In the genomic region with DNA sequence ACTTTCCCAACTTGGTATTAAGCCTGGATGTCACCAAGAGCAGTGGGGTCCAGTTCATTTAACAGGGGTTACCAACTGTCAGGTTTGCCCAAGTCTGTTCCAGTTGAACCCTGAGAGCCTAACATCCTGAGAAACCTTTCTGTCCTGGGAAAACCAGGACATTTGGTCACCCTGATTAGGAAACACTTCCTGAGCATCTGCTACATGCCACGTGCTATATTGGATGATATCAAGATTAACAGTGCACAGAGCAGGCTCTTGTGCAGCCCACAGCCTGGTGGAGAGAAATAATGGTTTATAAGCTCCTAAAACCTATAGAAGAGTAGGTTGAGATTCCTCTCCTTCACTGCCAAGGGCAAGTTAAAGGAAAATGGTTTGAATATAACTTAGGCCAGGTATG, we compare ENCODE assay signal across 22 cellular contexts.
"Had no signal": no experiment of that assay in that cellular context is flagged by ENCODE, and none has a peak within 500 bp of the region (broad histone marks: within the 10 kb centered on the region; RNA-seq: fewer than 3 reads in every experiment).

No MANE protein-coding gene starts in this region.

- H3K4me2 ChIP-seq: neural progenitor cell had no signal

- H3K36me3 Mint-ChIP-seq: activated CD8-positive, alpha-beta memory T cell treated with anti-CD3 and anti-CD28 coated beads, Interleukin-2, amount 10 ng/mL, durations not matched to agents 7 days and 5 days; neural progenitor cell had no signal

- DNase-seq: activated CD4-positive, alpha-beta T cell treated with anti-CD3 and anti-CD28 coated beads for 36 hours; activated CD4-positive, CD25-positive, alpha-beta regulatory T cell; activated CD8-positive, alpha-beta memory T cell treated with anti-CD3 and anti-CD28 coated beads, Interleukin-2, amount 10 ng/mL, durations not matched to agents 7 days and 5 days; activated CD8-positive, alpha-beta T cell treated with anti-CD3 and anti-CD28 coated beads, Interleukin-2, amount 10 ng/mL, durations not matched to agents 7 days and 5 days; activated naive CD8-positive, alpha-beta T cell treated with anti-CD3 and anti-CD28 coated beads, Interleukin-2, amount 50 U/mL, for 24 hours; activated T-cell treated with anti-CD3 and anti-CD28 coated beads, Interleukin-2, amount 50 U/mL, for 48 hours; central memory CD4-positive, alpha-beta T cell; left cardiac atrium; natural killer cell; occipital lobe; psoas muscle; spleen; stimulated activated naive CD4-positive, alpha-beta T cell; T-helper 1 cell; trophoblast cell had no signal

- H3K36me3 ChIP-seq: breast epithelium, neural progenitor cell, spleen had no signal

- H3K4me1 ChIP-seq: breast epithelium, parathyroid adenoma, spleen had no signal

- H3K4me1 Mint-ChIP-seq: activated CD4-positive, alpha-beta T cell treated with anti-CD3 and anti-CD28 coated beads for 36 hours; activated CD8-positive, alpha-beta memory T cell treated with anti-CD3 and anti-CD28 coated beads, Interleukin-2, amount 10 ng/mL, durations not matched to agents 7 days and 5 days; activated naive CD4-positive, alpha-beta T cell treated with anti-CD3 and anti-CD28 coated beads, Interleukin-2, amount 50 U/mL, for 24 hours; activated naive CD8-positive, alpha-beta T cell treated with anti-CD3 and anti-CD28 coated beads, Interleukin-2, amount 50 U/mL, for 24 hours; memory B cell had no signal

- H3K9me3 Mint-ChIP-seq: activated T-helper 2 cell treated with anti-CD3 and anti-CD28 coated beads, Interferon-gamma antibody, Interleukin-2, Interleukin-4, amounts not matched to agents 10 μg/mL and 5 μg/mL and 100 μg/mL, durations not matched to agents 14 hours and 24 hours and 36 hours had no signal

- H3K79me2 ChIP-seq: parathyroid adenoma had no signal

- H3K27ac ChIP-seq: breast epithelium, neural progenitor cell, parathyroid adenoma, psoas muscle, spleen had no signal

- H3K9ac ChIP-seq: neural progenitor cell, parathyroid adenoma had no signal

- H3K27me3 ChIP-seq: breast epithelium, neural progenitor cell had no signal

- H3K4me3 ChIP-seq: breast epithelium, neural progenitor cell, psoas muscle, spleen had no signal

- ATAC-seq: activated CD4-positive, alpha-beta T cell treated with anti-CD3 and anti-CD28 coated beads for 36 hours; activated CD8-positive, alpha-beta memory T cell treated with anti-CD3 and anti-CD28 coated beads, Interleukin-2, amount 10 ng/mL, durations not matched to agents 7 days and 5 days; activated CD8-positive, alpha-beta T cell treated with anti-CD3 and anti-CD28 coated beads, Interleukin-2, amount 10 ng/mL, durations not matched to agents 7 days and 5 days; activated naive CD8-positive, alpha-beta T cell treated with anti-CD3 and anti-CD28 coated beads, Interleukin-2, amount 50 U/mL, for 24 hours; left cardiac atrium; natural killer cell; psoas muscle had no signal

- H2AFZ ChIP-seq: neural progenitor cell, parathyroid adenoma had no signal

- H3K27ac Mint-ChIP-seq: activated CD4-positive, alpha-beta T cell treated with anti-CD3 and anti-CD28 coated beads for 36 hours; activated CD8-positive, alpha-beta memory T cell treated with anti-CD3 and anti-CD28 coated beads, Interleukin-2, amount 10 ng/mL, durations not matched to agents 7 days and 5 days; activated CD8-positive, alpha-beta T cell treated with anti-CD3 and anti-CD28 coated beads, Interleukin-2, amount 10 ng/mL, durations not matched to agents 7 days and 5 days; activated naive CD4-positive, alpha-beta T cell treated with anti-CD3 and anti-CD28 coated beads, Interleukin-2, amount 50 U/mL, for 24 hours; activated naive CD8-positive, alpha-beta T cell treated with anti-CD3 and anti-CD28 coated beads, Interleukin-2, amount 50 U/mL, for 24 hours; activated T-helper 2 cell treated with anti-CD3 and anti-CD28 coated beads, Interferon-gamma antibody, Interleukin-2, Interleukin-4, amounts not matched to agents 10 μg/mL and 5 μg/mL and 100 μg/mL, durations not matched to agents 14 hours and 24 hours and 36 hours; memory B cell; neural progenitor cell; T-helper 2 cell treated with Interferon-gamma antibody and Interleukin-4, amounts not matched to agents 5 μg/mL and 100 μg/mL, for 36 hours had no signal

- H3K4me3 Mint-ChIP-seq: activated CD4-positive, alpha-beta T cell treated with anti-CD3 and anti-CD28 coated beads for 36 hours; activated CD8-positive, alpha-beta memory T cell treated with anti-CD3 and anti-CD28 coated beads, Interleukin-2, amount 10 ng/mL, durations not matched to agents 7 days and 5 days; activated CD8-positive, alpha-beta T cell treated with anti-CD3 and anti-CD28 coated beads, Interleukin-2, amount 10 ng/mL, durations not matched to agents 7 days and 5 days; activated naive CD4-positive, alpha-beta T cell treated with anti-CD3 and anti-CD28 coated beads, Interleukin-2, amount 50 U/mL, for 24 hours; activated naive CD8-positive, alpha-beta T cell treated with anti-CD3 and anti-CD28 coated beads, Interleukin-2, amount 50 U/mL, for 24 hours; memory B cell; natural killer cell; neural progenitor cell; T-helper 2 cell treated with Interferon-gamma antibody and Interleukin-4, amounts not matched to agents 5 μg/mL and 100 μg/mL, for 36 hours had no signal
